ENCODE assay signal across 8 cellular contexts in the genomic region with DNA sequence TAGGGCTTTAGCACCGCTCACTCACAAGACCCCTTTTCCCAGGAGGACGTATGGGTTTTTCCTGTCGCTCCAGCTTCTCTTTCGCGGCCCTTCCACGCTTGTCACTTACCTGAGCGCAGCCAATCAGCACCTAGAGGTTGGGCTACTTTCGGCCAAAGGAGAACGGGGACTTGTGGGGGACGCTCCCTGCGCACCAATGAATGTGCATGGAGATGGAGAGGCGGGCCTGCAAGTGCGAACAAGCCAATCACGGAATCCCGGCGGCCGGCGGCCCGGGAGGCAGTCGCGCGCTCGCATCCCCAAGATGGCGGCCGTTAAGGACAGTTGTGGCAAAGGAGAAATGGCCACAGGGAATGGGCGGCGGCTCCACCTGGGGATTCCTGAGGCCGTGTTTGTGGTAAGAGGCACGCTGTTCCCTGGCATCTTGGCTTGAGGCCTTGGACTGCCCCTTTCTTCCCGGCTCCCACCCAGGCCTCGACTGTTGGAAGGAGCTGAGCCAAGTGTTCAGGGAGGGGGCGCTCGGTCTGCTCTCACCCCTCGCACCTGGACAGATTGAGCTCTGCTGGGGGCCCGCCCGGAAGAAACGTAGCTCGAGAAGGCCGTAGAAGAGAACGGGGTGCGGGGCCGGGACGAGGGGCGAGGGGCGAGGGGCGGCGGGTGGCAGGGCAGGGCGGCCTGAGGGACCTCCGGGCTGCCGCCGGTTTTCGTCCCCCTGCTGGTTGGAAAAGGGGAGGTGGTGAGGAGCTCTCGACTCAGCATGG. TPM values are rescaled to one million over a fixed set of nuclear protein-coding genes. Genes with fewer than 3 reads are reported as not detected.
DNase-seq lines count a peak whose midpoint lies in the region; ATAC-seq, FAIRE-seq and TF ChIP-seq lines count a peak whose summit lies in the region.

Gene VBP1, plus strand, starts transcription at position 282 of the 761 bp plus-strand sequence. Its CDS starts 23 bp downstream, at position 305.

- H3K27ac ChIP-seq in hepatocyte: peak within 1 kb of the TSS; percentile 96

- FAIRE-seq in GM18507 (lab: Jason Lieb, UNC): peak; percentile 99

- H3K9me2 ChIP-seq in hepatocyte (replicated peaks; ENCODE audit: insufficient read depth): no peaks in the 10 kb centered on the region

- ATAC-seq in HG03025 (IDR thresholded peaks at IDR 0.05; ENCODE audit: low FRiP score, unreplicated experiment): peak; percentile 98

- H3K79me2 ChIP-seq in hepatocyte: peaks cover 38% of the 10 kb centered on the region

- peak within 1 kb of the TSS; percentile 57 for H3K4me3 ChIP-seq in hepatocyte

- H2AFZ ChIP-seq in hepatocyte: peak within 1 kb of the TSS; percentile 92

- DNase-seq in GM18507 (ENCODE audit: extremely low spot score, insufficient read length, low read depth): peak; percentile 65
- DNase-seq in NCI-H2029 treated with DMSO at 0.1 percent for 48 hours (lab: John Stamatoyannopoulos, UW): peak; percentile 72
- peak; percentile 74 for DNase-seq in T1000 (lab: John Stamatoyannopoulos, UW)
- DNase-seq in astrocyte of the hippocampus (ENCODE audit: low read depth, low spot score): peak; percentile 96
- DNase-seq in hepatocyte (ENCODE audit: low spot score): peak; percentile 93
- peak; percentile 92 for DNase-seq in renal cortical epithelial cell (ENCODE audit: low read depth)
- DNase-seq in OCI-M2 (lab: John Stamatoyannopoulos, UW; ENCODE audit: unreplicated experiment): no peak

- H4K20me1 ChIP-seq in hepatocyte (ENCODE audit: insufficient read depth, poor library complexity, severe bottlenecking): no peaks in the 10 kb centered on the region

- peak within 1 kb of the TSS; percentile 80 for H3K4me2 ChIP-seq in hepatocyte

- no peaks in the 10 kb centered on the region for H3K27me3 ChIP-seq in hepatocyte

- WGBS in hepatocyte (ENCODE audit: low lambda C conversion rate, missing lambda C conversion rate): 43% methylated on average over 42 of the region's 53 CpGs

- peak; percentile 37 for TF ChIP-seq CTCF in hepatocyte (IDR thresholded peaks at IDR 0.05; ENCODE audit: poor library complexity)

- no peaks in the 10 kb centered on the region for H3K4me1 ChIP-seq in hepatocyte (ENCODE audit: insufficient read depth)

- no peaks in the 10 kb centered on the region for H3K9me3 ChIP-seq in hepatocyte (ENCODE audit: low read depth)

- H3K36me3 ChIP-seq in hepatocyte (replicated peaks; ENCODE audit: insufficient read depth, low read depth): no peaks in the 10 kb centered on the region

RNA-seq across cellular contexts. Expression of gene VBP1, which starts in this region (rescaled TPM):
- total RNA-seq in hepatocyte: 56.6 and 62.8 TPM in 2 replicates
- polyA plus RNA-seq in hepatocyte: 43.9 and 44.7 TPM in 2 replicates
- total RNA-seq in renal cortical epithelial cell: 59.4 and 109 TPM in 2 replicates
